Comparison of ENCODE assay signal across 1 cellular context in genomic region chr3:123444744-123445143, GRCh38.
TF ChIP-seq lines count a peak whose summit lies in the region.

No MANE protein-coding gene starts in this region.

TF ChIP-seq in neural cell, 6 proteins besides CTCF, POLR2A, EP300 and RAD21 (continued from another document):
- TF ChIP-seq EZH2 (IDR thresholded peaks at IDR 0.05; ENCODE audit: borderline replicate concordance, insufficient read depth, low read length, poor library complexity, severe bottlenecking) (no peak), MXI1 (conservative IDR thresholded peaks at IDR 0.05; ENCODE audit: poor library complexity, severe bottlenecking) (no peak)
TF ChIP-seq in neural cell: peak in this region for 0.
